ENCODE assay signal across 19 cellular contexts in genomic region chr1:116449578-116449977, GRCh38.
DNase-seq lines count a peak whose midpoint lies in the region; ATAC-seq and TF ChIP-seq lines count a peak whose summit lies in the region.
"Had no signal": no experiment of that assay in that cellular context is flagged by ENCODE, and none has a peak within 500 bp of the region (broad histone marks: within the 10 kb centered on the region; RNA-seq: fewer than 3 reads in every experiment).

No MANE protein-coding gene starts in this region.

- H3K4me1 ChIP-seq in left lung, result no peaks in the 10 kb centered on the region
- H3K4me1 ChIP-seq in mucosa of descending colon (ENCODE audit: low read depth), result no peaks in the 10 kb centered on the region
- H3K4me1 ChIP-seq in right cardiac atrium (ENCODE audit: control insufficient read depth, insufficient read depth, low read length), result no peaks in the 10 kb centered on the region
- peaks cover 21% of the 10 kb centered on the region for H3K4me1 ChIP-seq in prostate gland (replicated peaks)
- H3K4me1 ChIP-seq: BLaER1 had no signal

- DNase-seq in SIG-M5 treated with dmso at 0.1 percent for 504 hours (lab: John Stamatoyannopoulos, UW; ENCODE audit: unreplicated experiment) (peak; percentile 40), SIG-M5 (lab: John Stamatoyannopoulos, UW) (no peak), left lung (no peak), mucosa of descending colon (no peak), mesenteric fat pad (ENCODE audit: low spot score) (no peak), right cardiac atrium (no peak), prostate gland (ENCODE audit: low spot score) (no peak), activated T-cell treated with anti-CD3 and anti-CD28 coated beads for 4 hours (no peak)
- DNase-seq: CD4-positive, CD25-positive, alpha-beta regulatory T cell; CD8-positive, alpha-beta T cell; DMS 273 treated with DMSO at 0.1 percent for 48 hours; GDM1; GM23248; H7; HCEC 1CT had no signal

- H3K9me3 ChIP-seq in left lung, result no peaks in the 10 kb centered on the region
- no peaks in the 10 kb centered on the region for H3K9me3 ChIP-seq in mucosa of descending colon
- no peaks in the 10 kb centered on the region for H3K9me3 ChIP-seq in right cardiac atrium (ENCODE audit: control insufficient read depth, low read length)
- H3K9me3 ChIP-seq in prostate gland, result no peaks in the 10 kb centered on the region
- H3K9me3 ChIP-seq: BLaER1 had no signal

- intact Hi-C loops in left lung (cut with DNase I), result no loop called here
- intact Hi-C loops in mucosa of descending colon (cut with DNase I, micrococcal nuclease), result no loop called here
- intact Hi-C loops in right cardiac atrium (cut with DNase I), result no loop called here
- intact Hi-C loops in prostate gland (cut with DNase I), result no loop called here

- H3K36me3 ChIP-seq in left lung (no peaks in the 10 kb centered on the region), mucosa of descending colon (ENCODE audit: low read depth) (no peaks in the 10 kb centered on the region), prostate gland (no peaks in the 10 kb centered on the region)
- H3K36me3 ChIP-seq: BLaER1 had no signal

- H3K27ac ChIP-seq in left lung (no peak overlapping the region), right cardiac atrium (ENCODE audit: low read length) (no peak overlapping the region), prostate gland (no peak overlapping the region)
- H3K27ac ChIP-seq: 22Rv1, BLaER1, C4-2B, GM23248 had no signal

- ATAC-seq in left lung (peak; percentile 74), mucosa of descending colon (peak; percentile 49), right cardiac atrium (no peak)
- ATAC-seq: CD8-positive, alpha-beta T cell; GM12878 had no signal

- no peaks in the 10 kb centered on the region for H3K27me3 ChIP-seq in left lung
- H3K27me3 ChIP-seq in right cardiac atrium (ENCODE audit: control insufficient read depth, insufficient read depth), result no peaks in the 10 kb centered on the region
- no peaks in the 10 kb centered on the region for H3K27me3 ChIP-seq in prostate gland (replicated peaks; ENCODE audit: insufficient read depth)
- H3K27me3 ChIP-seq: BLaER1 had no signal

- H3K4me3 ChIP-seq in left lung, result no peak overlapping the region
- no peak overlapping the region for H3K4me3 ChIP-seq in mucosa of descending colon
- no peak overlapping the region for H3K4me3 ChIP-seq in right cardiac atrium (ENCODE audit: low read length)
- H3K4me3 ChIP-seq in prostate gland, result no peak overlapping the region
- H3K4me3 ChIP-seq: BLaER1, GM12878, GM23248 had no signal

- TF ChIP-seq POLR2A in prostate gland (IDR thresholded peaks at IDR 0.05), result no peak

- no peak for TF ChIP-seq CTCF in left lung (IDR thresholded peaks at IDR 0.05)
- no peak for TF ChIP-seq CTCF in mucosa of descending colon (IDR thresholded peaks at IDR 0.05)
- no peak for TF ChIP-seq CTCF in prostate gland (IDR thresholded peaks at IDR 0.05)

Comparison
In these comparisons a context has a peak if more than half of its experiments do, and no peak if none do; other contexts are left out.
1. ATAC-seq: peak in left lung (single experiment) and mucosa of descending colon (single experiment); none in right cardiac atrium (0 of 2).